ENCODE assay signal across 1 cellular context in the genomic region with DNA sequence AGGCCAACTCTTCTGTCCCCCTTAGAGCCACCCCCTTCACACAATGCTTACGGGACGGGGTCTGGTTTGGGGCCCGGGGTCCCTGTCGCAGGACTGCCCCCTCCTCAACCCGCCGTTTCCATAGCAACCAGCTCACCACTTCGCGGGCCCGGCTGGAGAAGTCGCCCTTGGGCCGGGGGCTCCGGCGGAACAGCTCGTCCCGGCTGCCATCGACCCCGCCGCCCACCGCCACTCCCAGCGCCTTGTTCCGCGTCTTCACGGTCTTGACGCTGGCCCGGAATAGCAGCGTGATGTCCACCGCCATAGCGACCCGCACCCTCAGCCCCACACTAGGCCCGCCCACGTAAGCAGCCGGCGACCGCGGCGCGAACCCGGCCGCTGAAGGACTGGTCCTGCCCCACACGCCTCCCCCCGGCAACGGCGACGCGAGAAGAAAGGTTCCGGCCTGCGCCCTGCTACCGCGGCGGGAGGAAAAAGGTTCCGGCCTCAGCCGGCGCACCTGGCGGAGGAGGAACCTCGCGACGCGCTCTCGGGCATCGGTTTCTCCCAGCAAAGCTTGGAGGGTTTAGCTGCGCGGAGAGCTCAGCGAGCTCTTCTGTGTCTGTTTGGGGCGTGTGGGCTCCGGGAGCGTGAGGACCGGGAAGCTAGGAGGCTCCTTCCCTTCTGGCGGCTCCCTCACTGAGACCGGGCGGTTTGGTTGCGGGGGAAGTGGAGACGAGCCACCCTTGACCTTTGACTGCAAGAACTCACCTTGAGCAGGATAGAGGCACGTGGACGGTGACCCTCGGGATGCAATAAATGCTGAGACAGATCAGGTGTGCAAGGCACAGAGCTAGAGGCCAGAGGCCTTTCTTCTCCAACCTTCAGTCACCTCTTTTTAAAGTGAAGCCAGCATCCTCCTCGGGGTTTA.
TF ChIP-seq lines count a peak whose summit lies in the region.

STX18 (minus strand) TSS at position 388 of the 910 bp plus-strand sequence; CDS start at position 304, 84 bp downstream.

TF ChIP-seq in GM12878, 131 proteins besides CTCF, POLR2A, EP300 and RAD21 (continued from another document and continues in another):
- TF ChIP-seq, protein P1, sequence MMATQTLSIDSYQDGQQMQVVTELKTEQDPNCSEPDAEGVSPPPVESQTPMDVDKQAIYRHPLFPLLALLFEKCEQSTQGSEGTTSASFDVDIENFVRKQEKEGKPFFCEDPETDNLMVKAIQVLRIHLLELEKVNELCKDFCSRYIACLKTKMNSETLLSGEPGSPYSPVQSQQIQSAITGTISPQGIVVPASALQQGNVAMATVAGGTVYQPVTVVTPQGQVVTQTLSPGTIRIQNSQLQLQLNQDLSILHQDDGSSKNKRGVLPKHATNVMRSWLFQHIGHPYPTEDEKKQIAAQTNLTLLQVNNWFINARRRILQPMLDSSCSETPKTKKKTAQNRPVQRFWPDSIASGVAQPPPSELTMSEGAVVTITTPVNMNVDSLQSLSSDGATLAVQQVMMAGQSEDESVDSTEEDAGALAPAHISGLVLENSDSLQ (IDR thresholded peaks at IDR 0.05), result peak; percentile 60
- no peak for TF ChIP-seq ZNF274 (IDR thresholded peaks at IDR 0.05; ENCODE audit: insufficient read depth, insufficient read length)
- TF ChIP-seq EZH2 (IDR thresholded peaks at IDR 0.05; ENCODE audit: borderline replicate concordance, control insufficient read depth, low read depth, low read length), result no peak
- TF ChIP-seq HDAC2 (IDR thresholded peaks at IDR 0.05), result no peak
- TF ChIP-seq YBX1 (IDR thresholded peaks at IDR 0.05), result no peak
- TF ChIP-seq, protein P2, sequence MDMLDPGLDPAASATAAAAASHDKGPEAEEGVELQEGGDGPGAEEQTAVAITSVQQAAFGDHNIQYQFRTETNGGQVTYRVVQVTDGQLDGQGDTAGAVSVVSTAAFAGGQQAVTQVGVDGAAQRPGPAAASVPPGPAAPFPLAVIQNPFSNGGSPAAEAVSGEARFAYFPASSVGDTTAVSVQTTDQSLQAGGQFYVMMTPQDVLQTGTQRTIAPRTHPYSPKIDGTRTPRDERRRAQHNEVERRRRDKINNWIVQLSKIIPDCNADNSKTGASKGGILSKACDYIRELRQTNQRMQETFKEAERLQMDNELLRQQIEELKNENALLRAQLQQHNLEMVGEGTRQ (IDR thresholded peaks at IDR 0.05; ENCODE audit: borderline replicate concordance, low read depth, low read length), result no peak
- TF ChIP-seq, protein P3, sequence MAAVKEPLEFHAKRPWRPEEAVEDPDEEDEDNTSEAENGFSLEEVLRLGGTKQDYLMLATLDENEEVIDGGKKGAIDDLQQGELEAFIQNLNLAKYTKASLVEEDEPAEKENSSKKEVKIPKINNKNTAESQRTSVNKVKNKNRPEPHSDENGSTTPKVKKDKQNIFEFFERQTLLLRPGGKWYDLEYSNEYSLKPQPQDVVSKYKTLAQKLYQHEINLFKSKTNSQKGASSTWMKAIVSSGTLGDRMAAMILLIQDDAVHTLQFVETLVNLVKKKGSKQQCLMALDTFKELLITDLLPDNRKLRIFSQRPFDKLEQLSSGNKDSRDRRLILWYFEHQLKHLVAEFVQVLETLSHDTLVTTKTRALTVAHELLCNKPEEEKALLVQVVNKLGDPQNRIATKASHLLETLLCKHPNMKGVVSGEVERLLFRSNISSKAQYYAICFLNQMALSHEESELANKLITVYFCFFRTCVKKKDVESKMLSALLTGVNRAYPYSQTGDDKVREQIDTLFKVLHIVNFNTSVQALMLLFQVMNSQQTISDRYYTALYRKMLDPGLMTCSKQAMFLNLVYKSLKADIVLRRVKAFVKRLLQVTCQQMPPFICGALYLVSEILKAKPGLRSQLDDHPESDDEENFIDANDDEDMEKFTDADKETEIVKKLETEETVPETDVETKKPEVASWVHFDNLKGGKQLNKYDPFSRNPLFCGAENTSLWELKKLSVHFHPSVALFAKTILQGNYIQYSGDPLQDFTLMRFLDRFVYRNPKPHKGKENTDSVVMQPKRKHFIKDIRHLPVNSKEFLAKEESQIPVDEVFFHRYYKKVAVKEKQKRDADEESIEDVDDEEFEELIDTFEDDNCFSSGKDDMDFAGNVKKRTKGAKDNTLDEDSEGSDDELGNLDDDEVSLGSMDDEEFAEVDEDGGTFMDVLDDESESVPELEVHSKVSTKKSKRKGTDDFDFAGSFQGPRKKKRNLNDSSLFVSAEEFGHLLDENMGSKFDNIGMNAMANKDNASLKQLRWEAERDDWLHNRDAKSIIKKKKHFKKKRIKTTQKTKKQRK (IDR thresholded peaks at IDR 0.05; ENCODE audit: low read depth, low read length), result no peak
- no peak for TF ChIP-seq NFIC (IDR thresholded peaks at IDR 0.05; ENCODE audit: low read depth, low read length)
- TF ChIP-seq ASH2L (IDR thresholded peaks at IDR 0.05; ENCODE audit: borderline replicate concordance, low read depth), result peak; percentile 72; the same call in 1 of the 2 replicates
- peak; percentile 92 for TF ChIP-seq CBX5 (IDR thresholded peaks at IDR 0.05; ENCODE audit: low read depth)
- peak; percentile 96 for TF ChIP-seq IKZF1 (conservative IDR thresholded peaks at IDR 0.05)
- peak; percentile 65; the same call in 1 of the 2 replicates for TF ChIP-seq PAX5 (IDR thresholded peaks at IDR 0.05; ENCODE audit: borderline replicate concordance, low read depth, low read length)
- peak; percentile 94 for TF ChIP-seq NR2C1 (IDR thresholded peaks at IDR 0.05)
- TF ChIP-seq RB1 (IDR thresholded peaks at IDR 0.05; ENCODE audit: borderline replicate concordance), result peak; percentile 99; the same call in 1 of the 2 replicates
- no peak for TF ChIP-seq SREBF1 (IDR thresholded peaks at IDR 0.05; ENCODE audit: low read length)
- peak; percentile 95 for TF ChIP-seq TAF1 (IDR thresholded peaks at IDR 0.05; ENCODE audit: borderline replicate concordance, low read depth, low read length)
- peak; percentile 53 for TF ChIP-seq MEF2B (IDR thresholded peaks at IDR 0.05; ENCODE audit: partially characterized antibody, poor library complexity, severe bottlenecking)
- peak; percentile 62 to 94; a peak in 3 of 4 replicates for TF ChIP-seq SRF (IDR thresholded peaks at IDR 0.05; ENCODE audit: low read depth in 2 of 2, low read length in 2 of 2)
- TF ChIP-seq TCF3 (IDR thresholded peaks at IDR 0.05; ENCODE audit: borderline replicate concordance, insufficient read depth, low read depth, low read length), result peak; percentile 98
- TF ChIP-seq NRF1 (conservative IDR thresholded peaks at IDR 0.05; ENCODE audit: low read depth, low read length), result no peak
- no peak for TF ChIP-seq SREBF2 (IDR thresholded peaks at IDR 0.05; ENCODE audit: low read length)
- peak; percentile 67; the same call in 1 of the 2 replicates for TF ChIP-seq TCF7 (IDR thresholded peaks at IDR 0.05; ENCODE audit: borderline replicate concordance)
- TF ChIP-seq ZBTB11 (CRISPR knock-in tag; IDR thresholded peaks at IDR 0.05), result peak; percentile 99
- peak; percentile 83; the same call in 1 of the 2 replicates for TF ChIP-seq CHD2 (IDR thresholded peaks at IDR 0.05; ENCODE audit: borderline replicate concordance, low read depth, low read length)
- TF ChIP-seq JUND (IDR thresholded peaks at IDR 0.05; ENCODE audit: low read depth, low read length), result no peak
- TF ChIP-seq ZBTB4 (CRISPR knock-in tag; IDR thresholded peaks at IDR 0.05), result no peak
- no peak; the same call in 1 of the 2 replicates for TF ChIP-seq HDGF (IDR thresholded peaks at IDR 0.05)
- TF ChIP-seq FOXM1 (IDR thresholded peaks at IDR 0.05; ENCODE audit: low read depth, low read length), result no peak
- peak; percentile 12 for TF ChIP-seq ZZZ3 (IDR thresholded peaks at IDR 0.05; ENCODE audit: control insufficient read depth, insufficient read length, low read depth)
- TF ChIP-seq WRNIP1 (IDR thresholded peaks at IDR 0.05; ENCODE audit: borderline replicate concordance, low read depth, low read length), result 0 out of 2 replicates have a peak, but pooled peaks have one; percentile 25
- TF ChIP-seq, protein P4, sequence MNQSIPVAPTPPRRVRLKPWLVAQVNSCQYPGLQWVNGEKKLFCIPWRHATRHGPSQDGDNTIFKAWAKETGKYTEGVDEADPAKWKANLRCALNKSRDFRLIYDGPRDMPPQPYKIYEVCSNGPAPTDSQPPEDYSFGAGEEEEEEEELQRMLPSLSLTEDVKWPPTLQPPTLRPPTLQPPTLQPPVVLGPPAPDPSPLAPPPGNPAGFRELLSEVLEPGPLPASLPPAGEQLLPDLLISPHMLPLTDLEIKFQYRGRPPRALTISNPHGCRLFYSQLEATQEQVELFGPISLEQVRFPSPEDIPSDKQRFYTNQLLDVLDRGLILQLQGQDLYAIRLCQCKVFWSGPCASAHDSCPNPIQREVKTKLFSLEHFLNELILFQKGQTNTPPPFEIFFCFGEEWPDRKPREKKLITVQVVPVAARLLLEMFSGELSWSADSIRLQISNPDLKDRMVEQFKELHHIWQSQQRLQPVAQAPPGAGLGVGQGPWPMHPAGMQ (IDR thresholded peaks at IDR 0.05; ENCODE audit: borderline replicate concordance), result 0 out of 2 replicates have a peak, but pooled peaks have one; percentile 33
- TF ChIP-seq BMI1 (IDR thresholded peaks at IDR 0.05; ENCODE audit: borderline replicate concordance), result peak; percentile 93
- peak; percentile 82 for TF ChIP-seq ZNF24 (IDR thresholded peaks at IDR 0.05)
- 0 out of 2 replicates have a peak, but pooled peaks have one; percentile 53 for TF ChIP-seq RBBP5 (conservative IDR thresholded peaks at IDR 0.05)
- TF ChIP-seq ZNF207 (IDR thresholded peaks at IDR 0.05; ENCODE audit: borderline replicate concordance), result peak; percentile 93
- TF ChIP-seq STAT3 (IDR thresholded peaks at IDR 0.05; ENCODE audit: low read depth, low read length), result no peak
- TF ChIP-seq CEBPB (IDR thresholded peaks at IDR 0.05; ENCODE audit: borderline replicate concordance in 1 of 2, low read depth in 2 of 2, low read length in 2 of 2), result no peak
- TF ChIP-seq BRCA1 (IDR thresholded peaks at IDR 0.05; ENCODE audit: low read depth, low read length), result no peak
- peak; percentile 82 for TF ChIP-seq IRF4 (IDR thresholded peaks at IDR 0.05; ENCODE audit: low read depth, low read length)
- TF ChIP-seq, protein P5, sequence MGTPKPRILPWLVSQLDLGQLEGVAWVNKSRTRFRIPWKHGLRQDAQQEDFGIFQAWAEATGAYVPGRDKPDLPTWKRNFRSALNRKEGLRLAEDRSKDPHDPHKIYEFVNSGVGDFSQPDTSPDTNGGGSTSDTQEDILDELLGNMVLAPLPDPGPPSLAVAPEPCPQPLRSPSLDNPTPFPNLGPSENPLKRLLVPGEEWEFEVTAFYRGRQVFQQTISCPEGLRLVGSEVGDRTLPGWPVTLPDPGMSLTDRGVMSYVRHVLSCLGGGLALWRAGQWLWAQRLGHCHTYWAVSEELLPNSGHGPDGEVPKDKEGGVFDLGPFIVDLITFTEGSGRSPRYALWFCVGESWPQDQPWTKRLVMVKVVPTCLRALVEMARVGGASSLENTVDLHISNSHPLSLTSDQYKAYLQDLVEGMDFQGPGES (IDR thresholded peaks at IDR 0.05), result peak; percentile 73
- TF ChIP-seq KDM1A (IDR thresholded peaks at IDR 0.05; ENCODE audit: borderline replicate concordance), result no peak
- peak; percentile 65; the same call in 1 of the 2 replicates for TF ChIP-seq BACH1 (IDR thresholded peaks at IDR 0.05; ENCODE audit: borderline replicate concordance)
- peak; percentile 74; the same call in 1 of the 2 replicates for TF ChIP-seq POLR2AphosphoS2 (IDR thresholded peaks at IDR 0.05; ENCODE audit: low read depth, low read length)
- peak; percentile 85 for TF ChIP-seq SP1 (IDR thresholded peaks at IDR 0.05; ENCODE audit: low read depth, low read length)
